10 cellular contexts compared by ENCODE assay signal in genomic region chr1:62286778-62287224, GRCh38. TPM values are rescaled to one million over a fixed set of nuclear protein-coding genes. Genes with fewer than 3 reads are reported as not detected.
DNase-seq lines count a peak whose midpoint lies in the region; ATAC-seq and TF ChIP-seq lines count a peak whose summit lies in the region.
"Had no signal": no experiment of that assay in that cellular context is flagged by ENCODE, and none has a peak within 500 bp of the region (broad histone marks: within the 10 kb centered on the region; RNA-seq: fewer than 3 reads in every experiment).

No MANE protein-coding gene starts in this region.

- H3K4me1 ChIP-seq in HEK293 (ENCODE audit: control insufficient read depth, insufficient read depth, low read length) (peaks cover 17% of the 10 kb centered on the region), NT2/D1 (ENCODE audit: insufficient read depth, insufficient read length) (peaks cover 16% of the 10 kb centered on the region), adrenal gland (replicated peaks in 1 of 2) (no peaks in the 10 kb centered on the region)

- H3K36me3 ChIP-seq in HEK293 (ENCODE audit: control insufficient read depth in 2 of 2, insufficient read depth in 1 of 2, low read length in 2 of 2) (no peaks in the 10 kb centered on the region), NT2/D1 (ENCODE audit: insufficient read depth, insufficient read length, low read length) (no peaks in the 10 kb centered on the region), adrenal gland (replicated peaks in 1 of 2) (no peaks in the 10 kb centered on the region)
- H3K36me3 ChIP-seq: cardiac muscle cell had no signal

- DNase-seq in NT2/D1 (ENCODE audit: low read depth, low spot score) = peak; percentile 81
- DNase-seq in renal cortical epithelial cell (ENCODE audit: low read depth) = peak; percentile 43
- no peak for DNase-seq in adrenal gland
- no peak for DNase-seq in NCI-H1092 treated with DMSO at 0.1 percent for 48 hours (lab: John Stamatoyannopoulos, UW)
- DNase-seq: MM.1S had no signal

- H3K4me3 ChIP-seq in HEK293 (ENCODE audit: low read depth, low read length) = no peak overlapping the region
- H3K4me3 ChIP-seq in NT2/D1 (ENCODE audit: insufficient read length, low read depth) = peak overlapping the region; percentile 1
- H3K4me3 ChIP-seq in adrenal gland = no peak overlapping the region
- H3K4me3 ChIP-seq: cardiac muscle cell had no signal

- ATAC-seq in esophagus mucosa = peak; percentile 66
- ATAC-seq in GM19463 (IDR thresholded peaks at IDR 0.05; ENCODE audit: unreplicated experiment) = no peak
- no peak for ATAC-seq in HG03159 (IDR thresholded peaks at IDR 0.05; ENCODE audit: unreplicated experiment)

- intact Hi-C loops in adrenal gland (cut with DNase I) = no loop called here

- no peak overlapping the region for H3K9ac ChIP-seq in NT2/D1 (ENCODE audit: insufficient read length, low read depth)

- CTCF ChIA-PET in HEK293 (lab: Yijun Ruan, JAX) = interaction anchor here (0.6 to 0.7 kb wide), 3 partner anchors 114 to 460 kb away, joined by 3 read pairs; no protein-coding TSS in a partner anchor

- no peak for TF ChIP-seq POLR2A in adrenal gland (IDR thresholded peaks at IDR 0.05)

- H3K27me3 ChIP-seq in NT2/D1 (ENCODE audit: insufficient read depth, insufficient read length) = peaks cover 62% of the 10 kb centered on the region
- H3K27me3 ChIP-seq in adrenal gland = no peaks in the 10 kb centered on the region

- no peaks in the 10 kb centered on the region for H3K9me3 ChIP-seq in HEK293 (ENCODE audit: control insufficient read depth, insufficient read depth, low read depth, low read length)
- H3K9me3 ChIP-seq in NT2/D1 (ENCODE audit: insufficient read depth, low read length) = no peaks in the 10 kb centered on the region
- H3K9me3 ChIP-seq in adrenal gland (replicated peaks in 1 of 3) = no peaks in the 10 kb centered on the region

- TF ChIP-seq CTCF in HEK293 (tag by site-specific recombination; IDR thresholded peaks at IDR 0.05) (no peak), adrenal gland (IDR thresholded peaks at IDR 0.05) (no peak)

- 23 to 45% (median 29%) methylated on average over 5 to 9 of the region's 9 CpGs for WGBS in adrenal gland, 4 donors

- POLR2A ChIA-PET in HEK293 (lab: Yijun Ruan, JAX) = no interaction called here

- H3K27ac ChIP-seq in HEK293 (ENCODE audit: extremely low read depth, low read depth, low read length) = no peak overlapping the region; the same call in 1 of the 2 replicates
- no peak overlapping the region for H3K27ac ChIP-seq in adrenal gland
- H3K27ac ChIP-seq: cardiac muscle cell had no signal

TF ChIP-seq in HEK293, 187 proteins besides CTCF, POLR2A, EP300 and RAD21:
- TF ChIP-seq KLF10 (tag by site-specific recombination; IDR thresholded peaks at IDR 0.05) (no peak), GLI4 (tag by site-specific recombination; IDR thresholded peaks at IDR 0.05) (no peak), ZNF202 (tag by site-specific recombination; IDR thresholded peaks at IDR 0.05; ENCODE audit: borderline replicate concordance) (no peak), ZNF600 (tag by site-specific recombination; IDR thresholded peaks at IDR 0.05) (0 out of 2 replicates have a peak, but pooled peaks have one; percentile 20), ZBTB20 (tag by site-specific recombination; IDR thresholded peaks at IDR 0.05) (peak; percentile 18; the same call in 1 of the 2 replicates), ZBTB17 (tag by site-specific recombination; IDR thresholded peaks at IDR 0.05) (peak; percentile 74), ZIC2 (tag by site-specific recombination; IDR thresholded peaks at IDR 0.05) (peak; percentile 68)
TF ChIP-seq in HEK293: peak in this region for 4.

RNA-seq across cellular contexts. Expression of gene KANK4, which starts 32.4 kb away (rescaled TPM):
- total RNA-seq in esophagus mucosa (not detected), renal cortical epithelial cell (not detected in 2 replicates), adrenal gland (under 1 TPM in 6 of 8 donors, not detected in 2; 0.12 to 0.91 (median 0.26) TPM)
- under 1 TPM; 0.16 to 0.40 (median 0.17) TPM for polyA plus RNA-seq in adrenal gland

Comparison
In these comparisons a context has a peak if more than half of its experiments do, and no peak if none do; other contexts are left out.
1. DNase-seq: peak in NT2/D1 (single experiment) and renal cortical epithelial cell (single experiment); none in adrenal gland (0 of 7) and NCI-H1092 treated with DMSO at 0.1 percent for 48 hours (single experiment).